ENCODE assay signal across 14 cellular contexts in the genomic region with DNA sequence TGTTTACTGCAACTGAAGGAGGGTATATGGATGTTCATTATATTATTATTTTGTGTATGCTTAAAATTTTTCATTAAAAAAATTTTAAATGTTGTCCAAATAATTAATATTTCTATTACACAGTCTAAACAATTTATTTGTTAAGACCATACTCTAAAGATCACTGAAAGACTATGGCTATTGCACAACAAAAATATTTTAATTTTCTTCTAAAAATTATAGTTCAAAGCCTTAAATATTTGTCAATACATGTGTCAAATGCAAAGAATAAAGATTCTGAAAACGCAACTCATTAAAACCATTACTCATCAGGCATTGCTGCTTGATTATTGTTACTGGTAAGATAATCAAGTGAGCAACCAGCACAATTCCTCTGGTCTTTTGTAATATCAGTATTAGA. TPM values are rescaled to one million over a fixed set of nuclear protein-coding genes. Genes with fewer than 3 reads are reported as not detected.
DNase-seq lines count a peak whose midpoint lies in the region; ATAC-seq, FAIRE-seq and TF ChIP-seq lines count a peak whose summit lies in the region.
"Had no signal": no experiment of that assay in that cellular context is flagged by ENCODE, and none has a peak within 500 bp of the region (broad histone marks: within the 10 kb centered on the region; RNA-seq: fewer than 3 reads in every experiment).

No MANE protein-coding gene starts in this region.

- FAIRE-seq in keratinocyte (lab: Jason Lieb, UNC): no peak

- H3K4me1 Mint-ChIP-seq in activated CD4-positive, alpha-beta memory T cell treated with anti-CD3 and anti-CD28 coated beads for 36 hours (ENCODE audit: low read depth): peaks cover 32% of the 10 kb centered on the region

- H3K79me2 ChIP-seq in keratinocyte (ENCODE audit: control insufficient read depth, insufficient read depth, low read length): peaks cover 23% of the 10 kb centered on the region

- H3K27me3 Mint-ChIP-seq in activated CD4-positive, alpha-beta memory T cell treated with anti-CD3 and anti-CD28 coated beads for 36 hours: no peaks in the 10 kb centered on the region
- H3K27me3 Mint-ChIP-seq: memory B cell had no signal

- no peaks in the 10 kb centered on the region for H3K27me3 ChIP-seq in BLaER1 treated with 17β-estradiol and CSF1 and Interleukin-3, amounts not matched to agents 10 nM and 100 nM
- H3K27me3 ChIP-seq in HAP-1 (ENCODE audit: low read depth) (no peaks in the 10 kb centered on the region), keratinocyte (ENCODE audit: control insufficient read depth, extremely low read depth, insufficient read depth, low read length) (no peaks in the 10 kb centered on the region)

- H2AFZ ChIP-seq in keratinocyte (ENCODE audit: control insufficient read depth, low read length): no peak overlapping the region

- H3K4me2 ChIP-seq in BLaER1 treated with 17β-estradiol and CSF1 and Interleukin-3, amounts not matched to agents 10 nM and 100 nM: peak overlapping the region; percentile 40 to 97 (median 88); a peak in 18 of 22 replicates
- peak overlapping the region; percentile 93 for H3K4me2 ChIP-seq in keratinocyte (ENCODE audit: control insufficient read depth, extremely low read depth, insufficient read depth, low read depth, low read length)

- dilution Hi-C loops in keratinocyte (cut with MboI; ENCODE audit: extremely low pct_ligation_motif_present, low sequenced_read_pairs): no loop called here

- intact Hi-C loops in activated CD4-positive, alpha-beta memory T cell treated with anti-CD3 and anti-CD28 coated beads for 36 hours (cut with micrococcal nuclease): loop anchor here (5.0 to 10.0 kb wide), 3 partner anchors 112 to 1554 kb away; partner anchors contain the start of gene POU3F2

- H3K27ac ChIP-seq in BLaER1 treated with 17β-estradiol and CSF1 and Interleukin-3, amounts not matched to agents 10 nM and 100 nM: no peak overlapping the region
- H3K27ac ChIP-seq in keratinocyte (ENCODE audit: control insufficient read depth, insufficient read depth, low read length): no peak overlapping the region

- peaks cover 0 to 1% (median 0%) of the 10 kb centered on the region in 11 experiments; a peak in 3 of 22 replicates for H4K20me1 ChIP-seq in BLaER1 treated with 17β-estradiol and CSF1 and Interleukin-3, amounts not matched to agents 10 nM and 100 nM
- no peaks in the 10 kb centered on the region for H4K20me1 ChIP-seq in keratinocyte (ENCODE audit: control insufficient read depth, extremely low read depth, insufficient read depth, low read length)

- CTCF ChIA-PET in activated CD4-positive, alpha-beta memory T cell treated with anti-CD3 and anti-CD28 coated beads for 36 hours (lab: Charles Lee): no interaction called here

- DNase-seq in HAP-1 (ENCODE audit: low spot score in 2 of 2) (no peak), keratinocyte (ENCODE audit: low read depth, low spot score) (no peak), AG08395 (ENCODE audit: low spot score) (no peak)
- DNase-seq in activated CD4-positive, alpha-beta memory T cell treated with anti-CD3 and anti-CD28 coated beads for 36 hours: no peak
- no peak for DNase-seq in stimulated activated naive CD4-positive, alpha-beta T cell treated with Interleukin-2 at 50 U/mL for 16 hours (lab: John Stamatoyannopoulos, UW)
- DNase-seq: activated CD4-positive, CD25-positive, alpha-beta regulatory T cell; activated gamma-delta T cell treated with Interleukin-2 at 50 U/mL for 16 hours; Kasumi-1; NCI-H2029 treated with DMSO at 0.1 percent for 48 hours; NCI-H82; stimulated activated CD4-positive, alpha-beta T cell treated with anti-CD3 and anti-CD28 coated beads, Interleukin-4, amount 100 ng/mL, for 4 hours had no signal

- peak overlapping the region in 5 of 11 experiments; percentile 51 to 96 (median 88); a peak in 7 of 22 replicates for H3K9ac ChIP-seq in BLaER1 treated with 17β-estradiol and CSF1 and Interleukin-3, amounts not matched to agents 10 nM and 100 nM
- H3K9ac ChIP-seq in keratinocyte (ENCODE audit: control insufficient read depth, extremely low read depth, insufficient read depth, low read length): no peak overlapping the region

- H3K9me1 ChIP-seq in keratinocyte (ENCODE audit: control insufficient read depth, extremely low read depth, insufficient read depth, low read length): no peaks in the 10 kb centered on the region

- H3K4me3 ChIP-seq in BLaER1 treated with 17β-estradiol and CSF1 and Interleukin-3, amounts not matched to agents 10 nM and 100 nM: peak overlapping the region in 8 of 10 experiments; percentile 5 to 97 (median 88); a peak in 9 of 20 replicates
- H3K4me3 ChIP-seq in HAP-1: peak overlapping the region; percentile 92
- H3K4me3 ChIP-seq in keratinocyte (ENCODE audit: control insufficient read depth in 2 of 3, extremely low read depth in 1 of 3, insufficient read depth in 2 of 3, low read depth in 1 of 3, low read length in 3 of 3): no peak overlapping the region

- H3K36me3 ChIP-seq in BLaER1 treated with 17β-estradiol and CSF1 and Interleukin-3, amounts not matched to agents 10 nM and 100 nM: peaks cover 19 to 55% (median 46%) of the 10 kb centered on the region in 11 experiments
- H3K36me3 ChIP-seq in HAP-1 (replicated peaks) (peaks cover 40% of the 10 kb centered on the region), keratinocyte (ENCODE audit: control insufficient read depth in 2 of 2, extremely low read depth in 1 of 2, insufficient read depth in 2 of 2, low read length in 2 of 2) (peaks cover 0 to 6% of the 10 kb centered on the region in 2 experiments)

- ATAC-seq in HG02763 (IDR thresholded peaks at IDR 0.05; ENCODE audit: unreplicated experiment): no peak

- TF ChIP-seq CTCF in keratinocyte (optimal IDR thresholded peaks at IDR 0.05 in 1 of 3, IDR thresholded peaks at IDR 0.05 in 1 of 3, conservative IDR thresholded peaks at IDR 0.05 in 1 of 3; ENCODE audit: extremely low read depth in 1 of 3, insufficient read depth in 2 of 3, low read length in 3 of 3): no peak

- H3K9me3 ChIP-seq in BLaER1 treated with 17β-estradiol and CSF1 and Interleukin-3, amounts not matched to agents 10 nM and 100 nM (replicated peaks in 1 of 11): no peaks in the 10 kb centered on the region
- H3K9me3 ChIP-seq in HAP-1 (no peaks in the 10 kb centered on the region), keratinocyte (ENCODE audit: control insufficient read depth, low read depth, low read length) (no peaks in the 10 kb centered on the region)

- peaks cover 13 to 31% (median 19%) of the 10 kb centered on the region in 10 experiments; a peak in 17 of 20 replicates for H3K4me1 ChIP-seq in BLaER1 treated with 17β-estradiol and CSF1 and Interleukin-3, amounts not matched to agents 10 nM and 100 nM
- H3K4me1 ChIP-seq in HAP-1 (peaks cover 8% of the 10 kb centered on the region), keratinocyte (ENCODE audit: control insufficient read depth, extremely low read depth, insufficient read depth, low read length) (peaks cover 16% of the 10 kb centered on the region)

- POLR2A ChIA-PET in activated CD4-positive, alpha-beta memory T cell treated with anti-CD3 and anti-CD28 coated beads for 36 hours (lab: Charles Lee): no interaction called here

- H3K36me3 Mint-ChIP-seq in activated CD4-positive, alpha-beta memory T cell treated with anti-CD3 and anti-CD28 coated beads for 36 hours: peaks cover 37% of the 10 kb centered on the region

- H3K27ac Mint-ChIP-seq in activated CD4-positive, alpha-beta memory T cell treated with anti-CD3 and anti-CD28 coated beads for 36 hours: no peak overlapping the region
- H3K27ac Mint-ChIP-seq: memory B cell had no signal

- no peaks in the 10 kb centered on the region for H3K9me3 Mint-ChIP-seq in activated CD4-positive, alpha-beta memory T cell treated with anti-CD3 and anti-CD28 coated beads for 36 hours
- H3K9me3 Mint-ChIP-seq: memory B cell had no signal

- peak overlapping the region; percentile 48 for H3K4me3 Mint-ChIP-seq in activated CD4-positive, alpha-beta memory T cell treated with anti-CD3 and anti-CD28 coated beads for 36 hours
- H3K4me3 Mint-ChIP-seq: memory B cell had no signal

- in situ Hi-C loops in HAP-1 (cut with MboI; ENCODE audit: low sequenced_read_pairs): no loop called here

RNA-seq across cellular contexts. Expression of gene MMS22L, which starts 2.2 kb away (rescaled TPM):
- total RNA-seq in activated CD4-positive, alpha-beta memory T cell treated with anti-CD3 and anti-CD28 coated beads for 36 hours: 10 to 100 TPM; 38.5 to 43.3 TPM
- polyA plus RNA-seq in keratinocyte: 5.4 to 14.3 TPM (median 7.1 TPM) in 3 replicates
- polyA plus RNA-seq in keratinocyte (2011; ENCODE audit: low read depth): 0.69 TPM
- polyA plus RNA-seq in keratinocyte (2011; cell fraction: cytosol; rRNA removed): 3.0 and 5.8 TPM in 2 replicates
- 5.9 and 6.8 TPM in 2 replicates for polyA plus RNA-seq in keratinocyte (2011; cell fraction: nucleus; rRNA removed)
- polyA plus RNA-seq in keratinocyte (2012; ENCODE audit: low replicate concordance): 3.4 and 5.8 TPM in 2 replicates
- polyA minus RNA-seq in keratinocyte: 12.5 to 27.2 TPM (median 12.7 TPM) in 3 replicates
- polyA minus RNA-seq in keratinocyte (2011; cell fraction: cytosol; rRNA and poly(A)+ RNA removed): 5.0 TPM
- polyA minus RNA-seq in keratinocyte (2011; cell fraction: nucleus; rRNA and poly(A)+ RNA removed): 14.9 and 26.1 TPM in 2 replicates

Comparison
In these comparisons a context has a peak if more than half of its experiments do, and no peak if none do; other contexts are left out.
1. H3K4me3 ChIP-seq: peak in BLaER1 treated with 17β-estradiol and CSF1 and Interleukin-3, amounts not matched to agents 10 nM and 100 nM (8 of 10) and HAP-1 (single experiment); none in keratinocyte (0 of 3).